1 cellular context compared by ENCODE assay signal in genomic region chr2:234978466-234979203, GRCh38.
TF ChIP-seq lines count a peak whose summit lies in the region.

No MANE protein-coding gene starts in this region.

TF ChIP-seq in H1, 55 proteins besides CTCF, POLR2A, EP300 and RAD21 (continued from another document):
- TF ChIP-seq, protein P1, sequence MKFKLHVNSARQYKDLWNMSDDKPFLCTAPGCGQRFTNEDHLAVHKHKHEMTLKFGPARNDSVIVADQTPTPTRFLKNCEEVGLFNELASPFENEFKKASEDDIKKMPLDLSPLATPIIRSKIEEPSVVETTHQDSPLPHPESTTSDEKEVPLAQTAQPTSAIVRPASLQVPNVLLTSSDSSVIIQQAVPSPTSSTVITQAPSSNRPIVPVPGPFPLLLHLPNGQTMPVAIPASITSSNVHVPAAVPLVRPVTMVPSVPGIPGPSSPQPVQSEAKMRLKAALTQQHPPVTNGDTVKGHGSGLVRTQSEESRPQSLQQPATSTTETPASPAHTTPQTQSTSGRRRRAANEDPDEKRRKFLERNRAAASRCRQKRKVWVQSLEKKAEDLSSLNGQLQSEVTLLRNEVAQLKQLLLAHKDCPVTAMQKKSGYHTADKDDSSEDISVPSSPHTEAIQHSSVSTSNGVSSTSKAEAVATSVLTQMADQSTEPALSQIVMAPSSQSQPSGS (IDR thresholded peaks at IDR 0.05; ENCODE audit: low read length) = no peak
- TF ChIP-seq SP1 (IDR thresholded peaks at IDR 0.05; ENCODE audit: low read depth, low read length) (no peak), SRF (IDR thresholded peaks at IDR 0.05; ENCODE audit: low read depth, low read length) (no peak)
- TF ChIP-seq, protein P2, sequence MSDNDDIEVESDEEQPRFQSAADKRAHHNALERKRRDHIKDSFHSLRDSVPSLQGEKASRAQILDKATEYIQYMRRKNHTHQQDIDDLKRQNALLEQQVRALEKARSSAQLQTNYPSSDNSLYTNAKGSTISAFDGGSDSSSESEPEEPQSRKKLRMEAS (IDR thresholded peaks at IDR 0.05) = no peak
- TF ChIP-seq, protein P3, sequence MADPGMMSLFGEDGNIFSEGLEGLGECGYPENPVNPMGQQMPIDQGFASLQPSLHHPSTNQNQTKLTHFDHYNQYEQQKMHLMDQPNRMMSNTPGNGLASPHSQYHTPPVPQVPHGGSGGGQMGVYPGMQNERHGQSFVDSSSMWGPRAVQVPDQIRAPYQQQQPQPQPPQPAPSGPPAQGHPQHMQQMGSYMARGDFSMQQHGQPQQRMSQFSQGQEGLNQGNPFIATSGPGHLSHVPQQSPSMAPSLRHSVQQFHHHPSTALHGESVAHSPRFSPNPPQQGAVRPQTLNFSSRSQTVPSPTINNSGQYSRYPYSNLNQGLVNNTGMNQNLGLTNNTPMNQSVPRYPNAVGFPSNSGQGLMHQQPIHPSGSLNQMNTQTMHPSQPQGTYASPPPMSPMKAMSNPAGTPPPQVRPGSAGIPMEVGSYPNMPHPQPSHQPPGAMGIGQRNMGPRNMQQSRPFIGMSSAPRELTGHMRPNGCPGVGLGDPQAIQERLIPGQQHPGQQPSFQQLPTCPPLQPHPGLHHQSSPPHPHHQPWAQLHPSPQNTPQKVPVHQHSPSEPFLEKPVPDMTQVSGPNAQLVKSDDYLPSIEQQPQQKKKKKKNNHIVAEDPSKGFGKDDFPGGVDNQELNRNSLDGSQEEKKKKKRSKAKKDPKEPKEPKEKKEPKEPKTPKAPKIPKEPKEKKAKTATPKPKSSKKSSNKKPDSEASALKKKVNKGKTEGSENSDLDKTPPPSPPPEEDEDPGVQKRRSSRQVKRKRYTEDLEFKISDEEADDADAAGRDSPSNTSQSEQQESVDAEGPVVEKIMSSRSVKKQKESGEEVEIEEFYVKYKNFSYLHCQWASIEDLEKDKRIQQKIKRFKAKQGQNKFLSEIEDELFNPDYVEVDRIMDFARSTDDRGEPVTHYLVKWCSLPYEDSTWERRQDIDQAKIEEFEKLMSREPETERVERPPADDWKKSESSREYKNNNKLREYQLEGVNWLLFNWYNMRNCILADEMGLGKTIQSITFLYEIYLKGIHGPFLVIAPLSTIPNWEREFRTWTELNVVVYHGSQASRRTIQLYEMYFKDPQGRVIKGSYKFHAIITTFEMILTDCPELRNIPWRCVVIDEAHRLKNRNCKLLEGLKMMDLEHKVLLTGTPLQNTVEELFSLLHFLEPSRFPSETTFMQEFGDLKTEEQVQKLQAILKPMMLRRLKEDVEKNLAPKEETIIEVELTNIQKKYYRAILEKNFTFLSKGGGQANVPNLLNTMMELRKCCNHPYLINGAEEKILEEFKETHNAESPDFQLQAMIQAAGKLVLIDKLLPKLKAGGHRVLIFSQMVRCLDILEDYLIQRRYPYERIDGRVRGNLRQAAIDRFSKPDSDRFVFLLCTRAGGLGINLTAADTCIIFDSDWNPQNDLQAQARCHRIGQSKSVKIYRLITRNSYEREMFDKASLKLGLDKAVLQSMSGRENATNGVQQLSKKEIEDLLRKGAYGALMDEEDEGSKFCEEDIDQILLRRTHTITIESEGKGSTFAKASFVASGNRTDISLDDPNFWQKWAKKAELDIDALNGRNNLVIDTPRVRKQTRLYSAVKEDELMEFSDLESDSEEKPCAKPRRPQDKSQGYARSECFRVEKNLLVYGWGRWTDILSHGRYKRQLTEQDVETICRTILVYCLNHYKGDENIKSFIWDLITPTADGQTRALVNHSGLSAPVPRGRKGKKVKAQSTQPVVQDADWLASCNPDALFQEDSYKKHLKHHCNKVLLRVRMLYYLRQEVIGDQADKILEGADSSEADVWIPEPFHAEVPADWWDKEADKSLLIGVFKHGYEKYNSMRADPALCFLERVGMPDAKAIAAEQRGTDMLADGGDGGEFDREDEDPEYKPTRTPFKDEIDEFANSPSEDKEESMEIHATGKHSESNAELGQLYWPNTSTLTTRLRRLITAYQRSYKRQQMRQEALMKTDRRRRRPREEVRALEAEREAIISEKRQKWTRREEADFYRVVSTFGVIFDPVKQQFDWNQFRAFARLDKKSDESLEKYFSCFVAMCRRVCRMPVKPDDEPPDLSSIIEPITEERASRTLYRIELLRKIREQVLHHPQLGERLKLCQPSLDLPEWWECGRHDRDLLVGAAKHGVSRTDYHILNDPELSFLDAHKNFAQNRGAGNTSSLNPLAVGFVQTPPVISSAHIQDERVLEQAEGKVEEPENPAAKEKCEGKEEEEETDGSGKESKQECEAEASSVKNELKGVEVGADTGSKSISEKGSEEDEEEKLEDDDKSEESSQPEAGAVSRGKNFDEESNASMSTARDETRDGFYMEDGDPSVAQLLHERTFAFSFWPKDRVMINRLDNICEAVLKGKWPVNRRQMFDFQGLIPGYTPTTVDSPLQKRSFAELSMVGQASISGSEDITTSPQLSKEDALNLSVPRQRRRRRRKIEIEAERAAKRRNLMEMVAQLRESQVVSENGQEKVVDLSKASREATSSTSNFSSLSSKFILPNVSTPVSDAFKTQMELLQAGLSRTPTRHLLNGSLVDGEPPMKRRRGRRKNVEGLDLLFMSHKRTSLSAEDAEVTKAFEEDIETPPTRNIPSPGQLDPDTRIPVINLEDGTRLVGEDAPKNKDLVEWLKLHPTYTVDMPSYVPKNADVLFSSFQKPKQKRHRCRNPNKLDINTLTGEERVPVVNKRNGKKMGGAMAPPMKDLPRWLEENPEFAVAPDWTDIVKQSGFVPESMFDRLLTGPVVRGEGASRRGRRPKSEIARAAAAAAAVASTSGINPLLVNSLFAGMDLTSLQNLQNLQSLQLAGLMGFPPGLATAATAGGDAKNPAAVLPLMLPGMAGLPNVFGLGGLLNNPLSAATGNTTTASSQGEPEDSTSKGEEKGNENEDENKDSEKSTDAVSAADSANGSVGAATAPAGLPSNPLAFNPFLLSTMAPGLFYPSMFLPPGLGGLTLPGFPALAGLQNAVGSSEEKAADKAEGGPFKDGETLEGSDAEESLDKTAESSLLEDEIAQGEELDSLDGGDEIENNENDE (IDR thresholded peaks at IDR 0.05; ENCODE audit: insufficient replicate concordance, low read length) = no peak
